In genomic region chr2:239315308-239315707, GRCh38 we compare ENCODE assay signal across 18 cellular contexts.
DNase-seq lines count a peak whose midpoint lies in the region; ATAC-seq, FAIRE-seq and TF ChIP-seq lines count a peak whose summit lies in the region.
"Had no signal": no experiment of that assay in that cellular context is flagged by ENCODE, and none has a peak within 500 bp of the region (broad histone marks: within the 10 kb centered on the region; RNA-seq: fewer than 3 reads in every experiment).

No MANE protein-coding gene starts in this region.

- no peak overlapping the region for H3K27ac ChIP-seq in CD8-positive, alpha-beta T cell (ENCODE audit: low read depth, low read length)
- H3K27ac ChIP-seq in adrenal gland: no peak overlapping the region
- H3K27ac ChIP-seq in rectal smooth muscle tissue (ENCODE audit: low read depth, low read length): peak overlapping the region; percentile 40
- H3K27ac ChIP-seq in suprapubic skin: no peak overlapping the region
- H3K27ac ChIP-seq: PC-9, SK-N-MC had no signal

- H3K27me3 ChIP-seq in CD8-positive, alpha-beta T cell (ENCODE audit: insufficient read depth, low read length): no peaks in the 10 kb centered on the region
- no peaks in the 10 kb centered on the region for H3K27me3 ChIP-seq in adrenal gland
- no peaks in the 10 kb centered on the region for H3K27me3 ChIP-seq in rectal smooth muscle tissue (ENCODE audit: control insufficient read depth, insufficient read depth, low read length)
- H3K27me3 ChIP-seq in suprapubic skin: no peaks in the 10 kb centered on the region

- intact Hi-C loops in CD8-positive, alpha-beta T cell (cut with DNase I, micrococcal nuclease): no loop called here
- intact Hi-C loops in adrenal gland (cut with DNase I): loop anchor here in 1 of 2 donors (10.0 kb wide), 1 partner anchor 79 kb away; no protein-coding TSS in a partner anchor

- TF ChIP-seq CTCF in CD8-positive, alpha-beta T cell (IDR thresholded peaks at IDR 0.05): no peak
- TF ChIP-seq CTCF in adrenal gland (IDR thresholded peaks at IDR 0.05) (no peak), suprapubic skin (IDR thresholded peaks at IDR 0.05) (no peak)

- H3K9me3 Mint-ChIP-seq in CD8-positive, alpha-beta T cell: no peaks in the 10 kb centered on the region

- H3K4me1 Mint-ChIP-seq in CD8-positive, alpha-beta T cell (ENCODE audit: low read depth): peaks cover 21% of the 10 kb centered on the region

- CTCF ChIA-PET in CD8-positive, alpha-beta T cell (lab: Charles Lee): no interaction called here

- 91 to 95% (median 93%) methylated on average over 10 of the region's 10 CpGs for WGBS in adrenal gland, 4 donors
- WGBS in suprapubic skin: 93% methylated on average over 10 of the region's 10 CpGs

- no peak for ATAC-seq in CD8-positive, alpha-beta T cell
- no peak for ATAC-seq in GM18909 (IDR thresholded peaks at IDR 0.05; ENCODE audit: poor library complexity, unreplicated experiment)

- no peaks in the 10 kb centered on the region for H3K9me3 ChIP-seq in CD8-positive, alpha-beta T cell (ENCODE audit: low read length)
- H3K9me3 ChIP-seq in adrenal gland (replicated peaks in 1 of 3) (no peaks in the 10 kb centered on the region), suprapubic skin (no peaks in the 10 kb centered on the region)

- H3K27ac Mint-ChIP-seq in CD8-positive, alpha-beta T cell: peak overlapping the region; percentile 52

- H3K9ac ChIP-seq in rectal smooth muscle tissue (ENCODE audit: low read length): no peak overlapping the region

- no peaks in the 10 kb centered on the region for H3K36me3 ChIP-seq in CD8-positive, alpha-beta T cell (ENCODE audit: insufficient read depth, low read length)
- H3K36me3 ChIP-seq in adrenal gland (replicated peaks in 1 of 2) (no peaks in the 10 kb centered on the region), rectal smooth muscle tissue (ENCODE audit: control insufficient read depth, insufficient read depth, low read length) (no peaks in the 10 kb centered on the region), suprapubic skin (no peaks in the 10 kb centered on the region)

- TF ChIP-seq POLR2A in adrenal gland (IDR thresholded peaks at IDR 0.05) (no peak), suprapubic skin (IDR thresholded peaks at IDR 0.05) (no peak)

- no peak overlapping the region for H3K4me3 ChIP-seq in CD8-positive, alpha-beta T cell (ENCODE audit: low read depth, low read length)
- H3K4me3 ChIP-seq in adrenal gland (no peak overlapping the region), rectal smooth muscle tissue (ENCODE audit: low read length) (no peak overlapping the region), suprapubic skin (no peak overlapping the region)
- H3K4me3 ChIP-seq: PC-9, SK-N-MC had no signal

- no peak for TF ChIP-seq EP300 in suprapubic skin (IDR thresholded peaks at IDR 0.05)

- H3K36me3 Mint-ChIP-seq in CD8-positive, alpha-beta T cell: peaks cover 4% of the 10 kb centered on the region

- no peak for DNase-seq in CD8-positive, alpha-beta T cell
- DNase-seq in GM19239 (ENCODE audit: insufficient read length, low spot score): peak; percentile 40
- DNase-seq in adrenal gland: peak in 4 of 7 donors; percentile 10 to 46 (median 13)
- DNase-seq in T1000 (lab: John Stamatoyannopoulos, UW): no peak
- DNase-seq in suprapubic skin (ENCODE audit: low spot score in 2 of 2): no peak
- DNase-seq: activated gamma-delta T cell; erythroblast; H7; IMR-90; NCI-H2081; NCI-H526; occipital lobe; PC-9; stimulated activated naive CD4-positive, alpha-beta T cell had no signal

- peaks cover 20% of the 10 kb centered on the region for H3K4me1 ChIP-seq in CD8-positive, alpha-beta T cell (ENCODE audit: insufficient read depth, low read length)
- H3K4me1 ChIP-seq in adrenal gland (replicated peaks in 1 of 2) (peaks cover 33 to 58% of the 10 kb centered on the region in 2 donors), rectal smooth muscle tissue (ENCODE audit: control insufficient read depth, insufficient read depth, low read length) (peaks cover 55% of the 10 kb centered on the region), suprapubic skin (peaks cover 42% of the 10 kb centered on the region)

- FAIRE-seq in GM19239 (lab: Jason Lieb, UNC): peak; percentile 92
- FAIRE-seq: astrocyte had no signal

- H3K4me3 Mint-ChIP-seq in CD8-positive, alpha-beta T cell: peak overlapping the region; percentile 56

- no peaks in the 10 kb centered on the region for H3K27me3 Mint-ChIP-seq in CD8-positive, alpha-beta T cell (ENCODE audit: low read depth)

- POLR2A ChIA-PET in CD8-positive, alpha-beta T cell (lab: Charles Lee): interaction anchor here (0.6 kb wide), 1 partner anchor 8 kb away, joined by 3 read pairs; no protein-coding TSS in a partner anchor

Comparison
In these comparisons a context has a peak if more than half of its experiments do, and no peak if none do; other contexts are left out.
1. DNase-seq: peak in GM19239 (single experiment) and adrenal gland (4 of 7); none in CD8-positive, alpha-beta T cell (0 of 7), T1000 (single experiment) and suprapubic skin (0 of 2).